In the genomic region with DNA sequence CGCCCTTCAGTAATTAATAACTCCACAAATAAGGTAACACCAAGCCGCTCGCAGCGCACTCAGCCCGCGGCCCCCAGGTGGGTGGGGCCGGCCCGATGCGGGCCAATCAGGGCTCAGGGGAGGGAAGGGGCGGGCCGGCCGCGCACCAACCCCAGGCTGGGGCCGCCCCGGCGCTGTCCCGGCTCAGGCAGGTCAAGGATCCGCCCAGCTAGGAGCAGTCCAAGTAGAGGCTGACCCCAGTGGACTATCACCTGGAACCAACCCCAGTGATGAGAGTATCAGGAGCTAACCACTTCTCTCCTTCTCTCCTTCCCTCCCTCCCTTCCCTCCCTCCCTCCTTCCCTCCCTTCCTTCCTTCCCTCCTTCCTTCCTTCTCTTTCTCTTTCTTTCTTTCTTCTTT, we compare ENCODE assay signal across 8 cellular contexts.
A peak's percentile ranks its signal among the peaks of the same experiment; 100 is the strongest.
DNase-seq lines count a peak whose midpoint lies in the region; ATAC-seq lines count a peak whose summit lies in the region.

No MANE protein-coding gene starts in this region.

- peak overlapping the region; percentile 62 for H3K4me3 ChIP-seq in adipocyte (ENCODE audit: low read length)
- H3K4me3 ChIP-seq in stomach smooth muscle (ENCODE audit: low read length in 2 of 2) = peak overlapping the region; percentile 57 to 61

- ATAC-seq in HG02884 (IDR thresholded peaks at IDR 0.05; ENCODE audit: unreplicated experiment) (peak; percentile 54), left colon (peak; percentile 100)

- DNase-seq in GM03348 (ENCODE audit: low spot score) (peak; percentile 66), adipocyte (ENCODE audit: low read depth) (peak; percentile 42), left colon (peak; percentile 66 to 74), NCI-H2107 (lab: John Stamatoyannopoulos, UW) (no peak), NCI-H524 treated with DMSO at 0.1 percent for 48 hours (lab: John Stamatoyannopoulos, UW) (no peak), NCI-H2081 (lab: John Stamatoyannopoulos, UW) (no peak)

- no peak overlapping the region for H3K27ac ChIP-seq in stomach smooth muscle (ENCODE audit: low read length)

- H3K36me3 ChIP-seq in adipocyte (ENCODE audit: control insufficient read depth, insufficient read depth, low read length, severe bottlenecking) (no peaks in the 10 kb centered on the region), stomach smooth muscle (ENCODE audit: control insufficient read depth in 2 of 2, insufficient read depth in 2 of 2, low read length in 2 of 2) (no peaks in the 10 kb centered on the region)

- peaks cover 7% of the 10 kb centered on the region for H3K4me1 ChIP-seq in adipocyte (ENCODE audit: control insufficient read depth, insufficient read depth, low read length)
- peaks cover 7% of the 10 kb centered on the region for H3K4me1 ChIP-seq in stomach smooth muscle (ENCODE audit: control insufficient read depth, insufficient read depth, low read length)

- no peaks in the 10 kb centered on the region for H3K9me3 ChIP-seq in adipocyte (ENCODE audit: control insufficient read depth, low read length)
- peaks cover 0 to 2% of the 10 kb centered on the region in 2 donors for H3K9me3 ChIP-seq in stomach smooth muscle (ENCODE audit: control insufficient read depth in 2 of 2, low read length in 2 of 2)

- intact Hi-C loops in left colon (cut with DNase I, micrococcal nuclease) = no loop called here

- H3K9ac ChIP-seq in adipocyte (ENCODE audit: low read length) (no peak overlapping the region), stomach smooth muscle (ENCODE audit: low read length in 2 of 2) (no peak overlapping the region)

- peaks cover 33% of the 10 kb centered on the region for H3K27me3 ChIP-seq in adipocyte (replicated peaks; ENCODE audit: control insufficient read depth, insufficient read depth, low read length)
- no peaks in the 10 kb centered on the region for H3K27me3 ChIP-seq in stomach smooth muscle (ENCODE audit: control insufficient read depth in 1 of 2, insufficient read depth in 2 of 2, low read length in 2 of 2)

Comparison
In these comparisons a context has a peak if more than half of its experiments do, and no peak if none do; other contexts are left out.
1. DNase-seq: peak in GM03348 (single experiment), adipocyte (single experiment) and left colon (2 of 2); none in NCI-H2107 (single experiment), NCI-H524 treated with DMSO at 0.1 percent for 48 hours (single experiment) and NCI-H2081 (0 of 2).